7 cellular contexts compared by ENCODE assay signal in the genomic region with DNA sequence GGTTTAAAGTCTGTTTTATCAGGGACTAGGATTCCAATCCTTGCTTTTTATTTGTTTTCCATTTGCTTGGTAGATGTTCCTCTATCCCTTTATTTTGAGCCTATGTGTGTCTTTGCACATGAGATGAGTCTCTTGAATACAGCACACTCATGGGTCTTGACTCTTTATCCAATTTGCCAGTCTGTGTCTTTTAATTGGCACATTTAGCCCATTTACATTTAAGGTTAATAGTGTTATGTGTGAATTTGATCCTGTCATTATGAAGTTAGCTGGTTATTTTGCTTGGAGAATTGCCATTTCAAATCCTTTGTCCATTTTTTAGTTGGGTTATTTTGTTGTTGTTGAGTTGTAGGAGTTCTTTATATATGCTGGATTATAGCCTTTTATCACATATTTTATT. TPM values are rescaled to one million over a fixed set of nuclear protein-coding genes. Genes with fewer than 3 reads are reported as not detected.
"Had no signal": no experiment of that assay in that cellular context is flagged by ENCODE, and none has a peak within 500 bp of the region (broad histone marks: within the 10 kb centered on the region; RNA-seq: fewer than 3 reads in every experiment).

No MANE protein-coding gene starts in this region.

RNA-seq across cellular contexts. Expression of a gene that starts 9.8 kb away (rescaled TPM):
- total RNA-seq: GM23248, GM23338, H1, H4, H7, H9, HFFc6 had no signal
- polyA plus RNA-seq: GM23248, GM23338, H1 had no signal

RNA-seq across cellular contexts. Expression of a gene that starts 14.1 kb away (rescaled TPM):
- total RNA-seq: GM23248, GM23338, H1, H4, H7, H9, HFFc6 had no signal
- polyA plus RNA-seq: GM23248, GM23338, H1 had no signal

RNA-seq across cellular contexts. Expression of a gene that starts 24.5 kb away (rescaled TPM):
- total RNA-seq: GM23248, GM23338, H1, H4, H7, H9, HFFc6 had no signal
- polyA plus RNA-seq: GM23248, GM23338, H1 had no signal
